In the genomic region with DNA sequence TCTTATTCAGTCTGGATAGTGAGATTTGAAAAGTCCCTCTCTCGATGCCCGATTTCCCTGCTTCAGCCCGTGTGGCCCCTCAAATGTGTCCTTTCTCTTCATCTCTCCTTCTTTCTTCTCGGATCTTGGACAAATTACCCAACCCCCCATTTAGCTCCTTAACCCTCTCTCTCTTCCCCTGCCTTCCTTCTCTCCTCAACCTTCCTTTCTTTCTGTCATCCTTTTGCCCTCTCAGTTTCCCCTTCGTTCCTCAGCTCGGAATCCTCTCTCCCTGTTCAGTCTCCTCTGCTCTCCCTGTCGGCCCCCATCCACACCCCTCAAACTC, we compare ENCODE assay signal across 9 cellular contexts. TPM values are rescaled to one million over a fixed set of nuclear protein-coding genes. Genes with fewer than 3 reads are reported as not detected.
A peak's percentile ranks its signal among the peaks of the same experiment; 100 is the strongest.
DNase-seq lines count a peak whose midpoint lies in the region; ATAC-seq and TF ChIP-seq lines count a peak whose summit lies in the region.
"Had no signal": no experiment of that assay in that cellular context is flagged by ENCODE, and none has a peak within 500 bp of the region (broad histone marks: within the 10 kb centered on the region; RNA-seq: fewer than 3 reads in every experiment).

No MANE protein-coding gene starts in this region.

- H3K27me3 ChIP-seq in HUES48 (ENCODE audit: control insufficient read depth, insufficient read depth, low read length) (no peaks in the 10 kb centered on the region), dorsolateral prefrontal cortex (no peaks in the 10 kb centered on the region), mucosa of rectum (ENCODE audit: control insufficient read depth in 2 of 2, insufficient read depth in 2 of 2, low read length in 2 of 2) (peaks cover 2 to 4% of the 10 kb centered on the region in 2 donors)

- intact Hi-C loops in dorsolateral prefrontal cortex (cut with DNase I) = loop anchor here (2.0 kb wide), 2 partner anchors 34 to 142 kb away; a partner anchor contains a TSS

- ATAC-seq in WTC11 = no peak

- POLR2A ChIA-PET in WTC11 (lab: Charles Lee) = interaction anchor here (0.7 to 4.2 kb wide), 10 partner anchors 21 to 151 kb away, joined by 3 to 40 read pairs (median 4); a partner anchor contains a TSS

- no peak overlapping the region for H3K27ac Mint-ChIP-seq in WTC11

- peaks cover 52% of the 10 kb centered on the region for H3K4me1 ChIP-seq in HUES48 (ENCODE audit: control insufficient read depth, insufficient read depth, low read length)
- peaks cover 8 to 10% of the 10 kb centered on the region in 2 donors for H3K4me1 ChIP-seq in mucosa of rectum (ENCODE audit: control insufficient read depth in 2 of 2, insufficient read depth in 2 of 2, low read length in 2 of 2)

- DNase-seq in dorsolateral prefrontal cortex (no peak), kidney tubule cell (ENCODE audit: low spot score) (no peak), NCI-H1092 treated with DMSO at 0.1 percent for 48 hours (lab: John Stamatoyannopoulos, UW) (no peak), HCEC 1CT (no peak), WTC11 (ENCODE audit: low spot score) (no peak)

- peak overlapping the region; percentile 91 for H3K27ac ChIP-seq in 22Rv1
- peak overlapping the region; percentile 67 for H3K27ac ChIP-seq in HUES48 (ENCODE audit: low read depth, low read length)
- peak overlapping the region; percentile 72 to 99 (median 95) for H3K27ac ChIP-seq in dorsolateral prefrontal cortex
- H3K27ac ChIP-seq in mucosa of rectum (ENCODE audit: low read depth in 2 of 2, low read length in 2 of 2) = peak overlapping the region; percentile 80 to 83

- H3K4me1 Mint-ChIP-seq in WTC11 = peaks cover 8% of the 10 kb centered on the region

- H3K9me3 Mint-ChIP-seq in WTC11 = no peaks in the 10 kb centered on the region

- H3K36me3 ChIP-seq in HUES48 (ENCODE audit: control insufficient read depth, insufficient read depth, low read length) (no peaks in the 10 kb centered on the region), mucosa of rectum (ENCODE audit: control insufficient read depth in 2 of 2, insufficient read depth in 2 of 2, low read length in 2 of 2) (no peaks in the 10 kb centered on the region)

- CTCF ChIA-PET in WTC11 (lab: Charles Lee) = interaction anchor here (0.6 to 9.1 kb wide), 30 partner anchors 9 to 665 kb away, joined by 3 to 200 read pairs (median 6); a partner anchor contains a TSS

- H3K4me3 ChIP-seq in HUES48 (ENCODE audit: low read depth, low read length) = peak overlapping the region; percentile 81
- peak overlapping the region; percentile 47 to 84 (median 70) for H3K4me3 ChIP-seq in dorsolateral prefrontal cortex
- peak overlapping the region; percentile 77 to 98 for H3K4me3 ChIP-seq in mucosa of rectum (ENCODE audit: low read length in 2 of 2)

- H3K9me3 ChIP-seq in HUES48 (ENCODE audit: control insufficient read depth, insufficient read depth, low read length) = no peaks in the 10 kb centered on the region
- H3K9me3 ChIP-seq in mucosa of rectum (ENCODE audit: control insufficient read depth in 2 of 2, low read length in 2 of 2) = no peaks in the 10 kb centered on the region

- H3K27me3 Mint-ChIP-seq in WTC11 (ENCODE audit: low read depth) = peaks cover 4% of the 10 kb centered on the region

- H3K9ac ChIP-seq in HUES48 (ENCODE audit: low read depth, low read length) (peak overlapping the region; percentile 56), mucosa of rectum (ENCODE audit: low read depth in 1 of 2, low read length in 2 of 2) (peak overlapping the region; percentile 42 to 82)

- no peaks in the 10 kb centered on the region for H3K36me3 Mint-ChIP-seq in WTC11

- no peak overlapping the region for H3K4me3 Mint-ChIP-seq in WTC11

- TF ChIP-seq CTCF in 22Rv1 (IDR thresholded peaks at IDR 0.05) (no peak), dorsolateral prefrontal cortex (IDR thresholded peaks at IDR 0.05 in 54 of 56, conservative IDR thresholded peaks at IDR 0.05 in 2 of 56; ENCODE audit: low read depth in 1 of 56, partially characterized antibody in 56 of 56) (no peak), WTC11 (IDR thresholded peaks at IDR 0.05) (no peak)

TF ChIP-seq in WTC11, 78 proteins besides CTCF, POLR2A, EP300 and RAD21:
- TF ChIP-seq CREM (CRISPR knock-in tag; IDR thresholded peaks at IDR 0.05) = no peak
- TF ChIP-seq FOXK1 (CRISPR knock-in tag; IDR thresholded peaks at IDR 0.05) = no peak
- TF ChIP-seq ZNF138 (CRISPR knock-in tag; conservative IDR thresholded peaks at IDR 0.05) = no peak
- TF ChIP-seq SMAD3 (CRISPR knock-in tag; IDR thresholded peaks at IDR 0.05; ENCODE audit: borderline replicate concordance) = no peak
- TF ChIP-seq, protein P1, sequence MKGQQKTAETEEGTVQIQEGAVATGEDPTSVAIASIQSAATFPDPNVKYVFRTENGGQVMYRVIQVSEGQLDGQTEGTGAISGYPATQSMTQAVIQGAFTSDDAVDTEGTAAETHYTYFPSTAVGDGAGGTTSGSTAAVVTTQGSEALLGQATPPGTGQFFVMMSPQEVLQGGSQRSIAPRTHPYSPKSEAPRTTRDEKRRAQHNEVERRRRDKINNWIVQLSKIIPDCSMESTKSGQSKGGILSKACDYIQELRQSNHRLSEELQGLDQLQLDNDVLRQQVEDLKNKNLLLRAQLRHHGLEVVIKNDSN (CRISPR knock-in tag; IDR thresholded peaks at IDR 0.05) = no peak
- TF ChIP-seq KAT7 (CRISPR knock-in tag; IDR thresholded peaks at IDR 0.05; ENCODE audit: borderline replicate concordance) = no peak
- TF ChIP-seq NR1H2 (CRISPR knock-in tag; IDR thresholded peaks at IDR 0.05) = no peak
TF ChIP-seq in WTC11: peak in this region for 0.

RNA-seq across cellular contexts. Expression of a gene that starts 5.7 kb away (rescaled TPM):
- total RNA-seq in dorsolateral prefrontal cortex (1 to 10 TPM in 52 of 120 experiments, under 1 TPM in 51, not detected in 17; 0.22 to 7.8 (median 1.0) TPM), WTC11 (2021) (0.13 TPM in 1 of 3 replicates, not detected in the others)

RNA-seq across cellular contexts. Expression of a gene that starts 26.0 kb away (rescaled TPM):
- 100 to 1,000 TPM in 10 of 120 experiments, 10 to 100 TPM in 110; 41.0 to 204 (median 73.8) TPM for total RNA-seq in dorsolateral prefrontal cortex
- 18.4 to 23.5 TPM (median 22.2 TPM) in 3 replicates for total RNA-seq in WTC11 (2021)

RNA-seq across cellular contexts. Expression of a gene that starts 33.7 kb away (rescaled TPM):
- 100 to 1,000 TPM in 3 of 120 experiments, 10 to 100 TPM in 117; 56.8 to 104 (median 78.9) TPM for total RNA-seq in dorsolateral prefrontal cortex
- 98.2 to 116 TPM (median 115 TPM) in 3 replicates for total RNA-seq in WTC11 (2021)

RNA-seq across cellular contexts. Expression of a gene that starts 57.8 kb away (rescaled TPM):
- total RNA-seq in dorsolateral prefrontal cortex (1 to 10 TPM in 27 of 120 experiments, under 1 TPM in 67, not detected in 26; 0.27 to 3.7 (median 0.67) TPM), WTC11 (2021) (2.4 to 3.0 TPM (median 3.0 TPM) in 3 replicates)
- total RNA-seq: activated CD8-positive, alpha-beta memory T cell treated with anti-CD3 and anti-CD28 coated beads for 36 hours had no signal
